Comparison of ENCODE assay signal across 8 cellular contexts in genomic region chr6:47780510-47781356, GRCh38. TPM values are rescaled to one million over a fixed set of nuclear protein-coding genes. Genes with fewer than 3 reads are reported as not detected.
DNase-seq lines count a peak whose midpoint lies in the region; ATAC-seq and TF ChIP-seq lines count a peak whose summit lies in the region.

No MANE protein-coding gene starts in this region.

- TF ChIP-seq CTCF in fibroblast of pulmonary artery (IDR thresholded peaks at IDR 0.05; ENCODE audit: low read length, missing control alignments) (peak; percentile 83), neural crest cell (conservative IDR thresholded peaks at IDR 0.05) (peak; percentile 78)

- no peaks in the 10 kb centered on the region for H3K9me3 Mint-ChIP-seq in activated CD4-positive, alpha-beta memory T cell treated with anti-CD3 and anti-CD28 coated beads, Interleukin-2, amount 10 ng/mL, durations not matched to agents 7 days and 5 days
- H3K9me3 Mint-ChIP-seq in neural crest cell, result no peaks in the 10 kb centered on the region

- H3K4me3 ChIP-seq in fibroblast of pulmonary artery (replicated peaks; ENCODE audit: low read depth, low read length), result no peak overlapping the region

- ATAC-seq in GM19463 (IDR thresholded peaks at IDR 0.05; ENCODE audit: unreplicated experiment) (peak; percentile 89), HG03457 (IDR thresholded peaks at IDR 0.05; ENCODE audit: unreplicated experiment) (peak; percentile 70)

- peaks cover 25% of the 10 kb centered on the region for H3K27me3 Mint-ChIP-seq in activated CD4-positive, alpha-beta memory T cell treated with anti-CD3 and anti-CD28 coated beads, Interleukin-2, amount 10 ng/mL, durations not matched to agents 7 days and 5 days
- peaks cover 14% of the 10 kb centered on the region for H3K27me3 Mint-ChIP-seq in neural crest cell (ENCODE audit: low read depth)

- H3K4me1 Mint-ChIP-seq in activated CD4-positive, alpha-beta memory T cell treated with anti-CD3 and anti-CD28 coated beads, Interleukin-2, amount 10 ng/mL, durations not matched to agents 7 days and 5 days, result peaks cover 3% of the 10 kb centered on the region
- peaks cover 9% of the 10 kb centered on the region for H3K4me1 Mint-ChIP-seq in neural crest cell

- H3K36me3 Mint-ChIP-seq in activated CD4-positive, alpha-beta memory T cell treated with anti-CD3 and anti-CD28 coated beads, Interleukin-2, amount 10 ng/mL, durations not matched to agents 7 days and 5 days (ENCODE audit: low read depth), result no peaks in the 10 kb centered on the region
- no peaks in the 10 kb centered on the region for H3K36me3 Mint-ChIP-seq in neural crest cell (ENCODE audit: low read depth)

- H3K4me3 Mint-ChIP-seq in activated CD4-positive, alpha-beta memory T cell treated with anti-CD3 and anti-CD28 coated beads, Interleukin-2, amount 10 ng/mL, durations not matched to agents 7 days and 5 days, result no peak overlapping the region
- H3K4me3 Mint-ChIP-seq in neural crest cell, result no peak overlapping the region

- CTCF ChIA-PET in activated CD4-positive, alpha-beta memory T cell treated with anti-CD3 and anti-CD28 coated beads, Interleukin-2, amount 10 ng/mL, durations not matched to agents 7 days and 5 days (lab: Charles Lee), result interaction anchor here (0.6 to 4.6 kb wide), 10 partner anchors 8 to 458 kb away, joined by 3 to 45 read pairs (median 4); no protein-coding TSS in a partner anchor

- DNase-seq in DMS114 treated with DMSO at 0.1 percent for 48 hours (lab: John Stamatoyannopoulos, UW; ENCODE audit: unreplicated experiment), result peak; percentile 71
- peak; percentile 49 for DNase-seq in NCI-H526 treated with DMSO at 0.1 percent for 48 hours (lab: John Stamatoyannopoulos, UW)
- peak; percentile 34 for DNase-seq in activated CD4-positive, alpha-beta memory T cell treated with anti-CD3 and anti-CD28 coated beads, Interleukin-2, amount 10 ng/mL, durations not matched to agents 7 days and 5 days
- DNase-seq in fibroblast of pulmonary artery (ENCODE audit: low read depth), result peak; percentile 79
- peak; percentile 15 for DNase-seq in neural crest cell (ENCODE audit: low read depth, low spot score)
- DNase-seq in posterior vena cava (ENCODE audit: low spot score), result no peak

- H3K27ac Mint-ChIP-seq in activated CD4-positive, alpha-beta memory T cell treated with anti-CD3 and anti-CD28 coated beads, Interleukin-2, amount 10 ng/mL, durations not matched to agents 7 days and 5 days, result no peak overlapping the region
- H3K27ac Mint-ChIP-seq in neural crest cell (ENCODE audit: unreplicated experiment), result no peak overlapping the region

- intact Hi-C loops in posterior vena cava (cut with DNase I), result loop anchor here in 1 of 2 donors (10.0 kb wide), 1 partner anchor 156 kb away; no protein-coding TSS in a partner anchor

- POLR2A ChIA-PET in activated CD4-positive, alpha-beta memory T cell treated with anti-CD3 and anti-CD28 coated beads, Interleukin-2, amount 10 ng/mL, durations not matched to agents 7 days and 5 days (lab: Charles Lee), result interaction anchor here (0.8 kb wide), 1 partner anchor 303 kb away, joined by 3 read pairs; the partner anchor contains the start of gene CD2AP

RNA-seq across cellular contexts. Expression of gene OPN5, which starts 1.1 kb away (rescaled TPM):
- not detected for total RNA-seq in activated CD4-positive, alpha-beta memory T cell treated with anti-CD3 and anti-CD28 coated beads, Interleukin-2, amount 10 ng/mL, durations not matched to agents 7 days and 5 days
- total RNA-seq in neural crest cell (not detected in 2 replicates), posterior vena cava (not detected)
